1 cellular context compared by ENCODE assay signal in the genomic region with DNA sequence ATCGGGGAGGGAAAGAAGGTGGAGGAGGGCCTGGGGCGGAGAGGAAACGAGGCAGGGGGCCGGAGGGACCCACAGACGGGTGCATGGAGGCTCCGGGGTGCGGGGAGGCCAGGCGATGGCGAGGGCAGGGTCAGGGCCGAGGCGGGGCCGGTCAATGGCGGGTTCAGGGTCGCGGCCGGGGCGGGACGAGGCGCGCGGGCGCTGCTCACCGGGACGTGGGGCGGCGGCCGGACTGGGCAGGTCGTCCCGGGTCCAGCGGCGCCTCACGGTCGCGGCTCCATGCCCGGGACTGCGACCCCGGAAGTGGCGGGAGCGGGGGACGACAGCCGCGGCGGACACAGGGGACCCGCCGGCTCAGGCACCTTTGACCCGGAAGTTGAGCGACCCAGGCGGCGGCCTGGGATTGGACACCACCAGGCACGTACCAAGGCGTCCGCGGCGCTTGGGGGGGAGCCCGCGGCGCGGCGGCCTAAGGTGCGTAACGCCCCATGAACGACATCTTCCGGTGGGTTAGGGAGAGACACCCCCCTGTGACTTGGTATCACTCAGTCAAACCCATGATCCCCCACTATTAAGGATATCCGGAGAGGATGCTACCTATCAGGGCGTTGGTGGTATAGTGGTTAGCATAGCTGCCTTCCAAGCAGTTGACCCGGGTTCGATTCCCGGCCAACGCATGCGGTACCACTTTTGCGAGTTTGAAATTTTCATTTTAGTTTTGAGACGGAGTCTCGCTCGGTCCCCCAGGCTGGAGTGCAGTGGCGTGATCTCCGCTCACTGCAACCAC.
TF ChIP-seq lines count a peak whose summit lies in the region.

A gene (minus strand): TSS at position 378 of the 787 bp plus-strand sequence. CDS start 3,936 bp downstream, outside the sequence.

TF ChIP-seq in HepG2, 621 proteins besides CTCF, POLR2A, EP300 and RAD21 (continued from another document and continues in another):
- TF ChIP-seq, protein P1, sequence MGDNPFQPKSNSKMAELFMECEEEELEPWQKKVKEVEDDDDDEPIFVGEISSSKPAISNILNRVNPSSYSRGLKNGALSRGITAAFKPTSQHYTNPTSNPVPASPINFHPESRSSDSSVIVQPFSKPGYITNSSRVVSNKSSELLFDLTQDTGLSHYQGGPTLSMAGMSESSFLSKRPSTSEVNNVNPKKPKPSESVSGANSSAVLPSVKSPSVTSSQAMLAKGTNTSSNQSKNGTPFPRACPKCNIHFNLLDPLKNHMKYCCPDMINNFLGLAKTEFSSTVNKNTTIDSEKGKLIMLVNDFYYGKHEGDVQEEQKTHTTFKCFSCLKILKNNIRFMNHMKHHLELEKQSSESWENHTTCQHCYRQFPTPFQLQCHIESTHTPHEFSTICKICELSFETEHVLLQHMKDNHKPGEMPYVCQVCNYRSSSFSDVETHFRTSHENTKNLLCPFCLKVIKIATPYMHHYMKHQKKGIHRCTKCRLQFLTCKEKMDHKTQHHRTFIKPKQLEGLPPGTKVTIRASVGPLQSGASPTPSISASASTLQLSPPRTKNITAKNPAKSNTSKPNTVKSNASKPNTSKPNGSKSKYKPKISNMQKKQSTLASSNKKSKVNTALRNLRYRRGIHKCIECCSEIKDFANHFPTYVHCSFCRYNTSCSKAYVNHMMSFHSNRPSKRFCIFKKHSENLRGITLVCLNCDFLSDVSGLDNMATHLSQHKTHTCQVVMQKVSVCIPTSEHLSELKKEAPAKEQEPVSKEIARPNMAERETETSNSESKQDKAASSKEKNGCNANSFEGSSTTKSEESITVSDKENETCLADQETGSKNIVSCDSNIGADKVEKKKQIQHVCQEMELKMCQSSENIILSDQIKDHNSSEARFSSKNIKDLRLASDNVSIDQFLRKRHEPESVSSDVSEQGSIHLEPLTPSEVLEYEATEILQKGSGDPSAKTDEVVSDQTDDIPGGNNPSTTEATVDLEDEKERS (CRISPR knock-in tag; IDR thresholded peaks at IDR 0.05): peak; percentile 47; the same call in 1 of the 2 replicates
- TF ChIP-seq, protein P2, sequence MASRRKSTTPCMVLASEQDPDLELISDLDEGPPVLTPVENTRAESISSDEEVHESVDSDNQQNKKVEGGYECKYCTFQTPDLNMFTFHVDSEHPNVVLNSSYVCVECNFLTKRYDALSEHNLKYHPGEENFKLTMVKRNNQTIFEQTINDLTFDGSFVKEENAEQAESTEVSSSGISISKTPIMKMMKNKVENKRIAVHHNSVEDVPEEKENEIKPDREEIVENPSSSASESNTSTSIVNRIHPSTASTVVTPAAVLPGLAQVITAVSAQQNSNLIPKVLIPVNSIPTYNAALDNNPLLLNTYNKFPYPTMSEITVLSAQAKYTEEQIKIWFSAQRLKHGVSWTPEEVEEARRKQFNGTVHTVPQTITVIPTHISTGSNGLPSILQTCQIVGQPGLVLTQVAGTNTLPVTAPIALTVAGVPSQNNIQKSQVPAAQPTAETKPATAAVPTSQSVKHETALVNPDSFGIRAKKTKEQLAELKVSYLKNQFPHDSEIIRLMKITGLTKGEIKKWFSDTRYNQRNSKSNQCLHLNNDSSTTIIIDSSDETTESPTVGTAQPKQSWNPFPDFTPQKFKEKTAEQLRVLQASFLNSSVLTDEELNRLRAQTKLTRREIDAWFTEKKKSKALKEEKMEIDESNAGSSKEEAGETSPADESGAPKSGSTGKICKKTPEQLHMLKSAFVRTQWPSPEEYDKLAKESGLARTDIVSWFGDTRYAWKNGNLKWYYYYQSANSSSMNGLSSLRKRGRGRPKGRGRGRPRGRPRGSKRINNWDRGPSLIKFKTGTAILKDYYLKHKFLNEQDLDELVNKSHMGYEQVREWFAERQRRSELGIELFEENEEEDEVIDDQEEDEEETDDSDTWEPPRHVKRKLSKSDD (CRISPR knock-in tag; IDR thresholded peaks at IDR 0.05; ENCODE audit: low read depth): peak; percentile 82
- peak; percentile 67; the same call in 1 of the 2 replicates for TF ChIP-seq BCL6 (CRISPR knock-in tag; IDR thresholded peaks at IDR 0.05)
- TF ChIP-seq ATF7 (IDR thresholded peaks at IDR 0.05): peak; percentile 82
- peak; percentile 56; the same call in 1 of the 2 replicates for TF ChIP-seq ATF7 (CRISPR knock-in tag; IDR thresholded peaks at IDR 0.05)
- TF ChIP-seq, protein P3, sequence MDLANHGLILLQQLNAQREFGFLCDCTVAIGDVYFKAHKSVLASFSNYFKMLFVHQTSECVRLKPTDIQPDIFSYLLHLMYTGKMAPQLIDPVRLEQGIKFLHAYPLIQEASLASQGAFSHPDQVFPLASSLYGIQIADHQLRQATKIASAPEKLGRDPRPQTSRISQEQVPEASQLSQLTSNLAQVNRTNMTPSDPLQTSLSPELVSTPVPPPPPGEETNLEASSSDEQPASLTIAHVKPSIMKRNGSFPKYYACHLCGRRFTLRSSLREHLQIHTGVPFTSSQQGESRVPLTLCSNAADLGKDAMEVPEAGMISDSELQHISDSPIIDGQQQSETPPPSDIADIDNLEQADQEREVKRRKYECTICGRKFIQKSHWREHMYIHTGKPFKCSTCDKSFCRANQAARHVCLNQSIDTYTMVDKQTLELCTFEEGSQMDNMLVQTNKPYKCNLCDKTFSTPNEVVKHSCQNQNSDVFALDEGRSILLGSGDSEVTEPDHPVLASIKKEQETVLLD (CRISPR knock-in tag; IDR thresholded peaks at IDR 0.05; ENCODE audit: low read depth): peak; percentile 82; the same call in 1 of the 2 replicates
- no peak for TF ChIP-seq THYN1 (CRISPR knock-in tag; IDR thresholded peaks at IDR 0.05; ENCODE audit: borderline replicate concordance, low read depth)
- no peak for TF ChIP-seq ZNF841 (CRISPR knock-in tag; IDR thresholded peaks at IDR 0.05; ENCODE audit: borderline replicate concordance)
- TF ChIP-seq, protein P4, sequence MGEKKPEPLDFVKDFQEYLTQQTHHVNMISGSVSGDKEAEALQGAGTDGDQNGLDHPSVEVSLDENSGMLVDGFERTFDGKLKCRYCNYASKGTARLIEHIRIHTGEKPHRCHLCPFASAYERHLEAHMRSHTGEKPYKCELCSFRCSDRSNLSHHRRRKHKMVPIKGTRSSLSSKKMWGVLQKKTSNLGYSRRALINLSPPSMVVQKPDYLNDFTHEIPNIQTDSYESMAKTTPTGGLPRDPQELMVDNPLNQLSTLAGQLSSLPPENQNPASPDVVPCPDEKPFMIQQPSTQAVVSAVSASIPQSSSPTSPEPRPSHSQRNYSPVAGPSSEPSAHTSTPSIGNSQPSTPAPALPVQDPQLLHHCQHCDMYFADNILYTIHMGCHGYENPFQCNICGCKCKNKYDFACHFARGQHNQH (CRISPR knock-in tag; IDR thresholded peaks at IDR 0.05): peak; percentile 82
- TF ChIP-seq TBX2 (CRISPR knock-in tag; IDR thresholded peaks at IDR 0.05; ENCODE audit: borderline replicate concordance): peak; percentile 82
- no peak for TF ChIP-seq PAWR (CRISPR knock-in tag; IDR thresholded peaks at IDR 0.05; ENCODE audit: borderline replicate concordance)
- TF ChIP-seq NFRKB (IDR thresholded peaks at IDR 0.05): no peak
- TF ChIP-seq LCORL (IDR thresholded peaks at IDR 0.05): no peak
- TF ChIP-seq LCORL (CRISPR knock-in tag; IDR thresholded peaks at IDR 0.05): no peak
- TF ChIP-seq SMAD1 (CRISPR knock-in tag; IDR thresholded peaks at IDR 0.05; ENCODE audit: borderline replicate concordance, low read depth): peak; percentile 88; the same call in 1 of the 2 replicates
- no peak for TF ChIP-seq TAF15 (IDR thresholded peaks at IDR 0.05; ENCODE audit: low read depth, low read length, poor library complexity, severe bottlenecking)
- TF ChIP-seq BRD4 (CRISPR knock-in tag; IDR thresholded peaks at IDR 0.05): 0 out of 2 replicates have a peak, but pooled peaks have one; percentile 52
- TF ChIP-seq, protein P5, sequence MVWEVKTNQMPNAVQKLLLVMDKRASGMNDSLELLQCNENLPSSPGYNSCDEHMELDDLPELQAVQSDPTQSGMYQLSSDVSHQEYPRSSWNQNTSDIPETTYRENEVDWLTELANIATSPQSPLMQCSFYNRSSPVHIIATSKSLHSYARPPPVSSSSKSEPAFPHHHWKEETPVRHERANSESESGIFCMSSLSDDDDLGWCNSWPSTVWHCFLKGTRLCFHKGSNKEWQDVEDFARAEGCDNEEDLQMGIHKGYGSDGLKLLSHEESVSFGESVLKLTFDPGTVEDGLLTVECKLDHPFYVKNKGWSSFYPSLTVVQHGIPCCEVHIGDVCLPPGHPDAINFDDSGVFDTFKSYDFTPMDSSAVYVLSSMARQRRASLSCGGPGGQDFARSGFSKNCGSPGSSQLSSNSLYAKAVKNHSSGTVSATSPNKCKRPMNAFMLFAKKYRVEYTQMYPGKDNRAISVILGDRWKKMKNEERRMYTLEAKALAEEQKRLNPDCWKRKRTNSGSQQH (CRISPR knock-in tag; IDR thresholded peaks at IDR 0.05; ENCODE audit: low read depth): peak; percentile 30
- TF ChIP-seq NR2F1 (CRISPR knock-in tag; IDR thresholded peaks at IDR 0.05): peak in 1 of 2 experiments; percentile 80; a peak in 2 of 4 replicates
- TF ChIP-seq TOE1 (CRISPR knock-in tag; IDR thresholded peaks at IDR 0.05): peak; percentile 86; the same call in 1 of the 2 replicates
- TF ChIP-seq, protein P6, sequence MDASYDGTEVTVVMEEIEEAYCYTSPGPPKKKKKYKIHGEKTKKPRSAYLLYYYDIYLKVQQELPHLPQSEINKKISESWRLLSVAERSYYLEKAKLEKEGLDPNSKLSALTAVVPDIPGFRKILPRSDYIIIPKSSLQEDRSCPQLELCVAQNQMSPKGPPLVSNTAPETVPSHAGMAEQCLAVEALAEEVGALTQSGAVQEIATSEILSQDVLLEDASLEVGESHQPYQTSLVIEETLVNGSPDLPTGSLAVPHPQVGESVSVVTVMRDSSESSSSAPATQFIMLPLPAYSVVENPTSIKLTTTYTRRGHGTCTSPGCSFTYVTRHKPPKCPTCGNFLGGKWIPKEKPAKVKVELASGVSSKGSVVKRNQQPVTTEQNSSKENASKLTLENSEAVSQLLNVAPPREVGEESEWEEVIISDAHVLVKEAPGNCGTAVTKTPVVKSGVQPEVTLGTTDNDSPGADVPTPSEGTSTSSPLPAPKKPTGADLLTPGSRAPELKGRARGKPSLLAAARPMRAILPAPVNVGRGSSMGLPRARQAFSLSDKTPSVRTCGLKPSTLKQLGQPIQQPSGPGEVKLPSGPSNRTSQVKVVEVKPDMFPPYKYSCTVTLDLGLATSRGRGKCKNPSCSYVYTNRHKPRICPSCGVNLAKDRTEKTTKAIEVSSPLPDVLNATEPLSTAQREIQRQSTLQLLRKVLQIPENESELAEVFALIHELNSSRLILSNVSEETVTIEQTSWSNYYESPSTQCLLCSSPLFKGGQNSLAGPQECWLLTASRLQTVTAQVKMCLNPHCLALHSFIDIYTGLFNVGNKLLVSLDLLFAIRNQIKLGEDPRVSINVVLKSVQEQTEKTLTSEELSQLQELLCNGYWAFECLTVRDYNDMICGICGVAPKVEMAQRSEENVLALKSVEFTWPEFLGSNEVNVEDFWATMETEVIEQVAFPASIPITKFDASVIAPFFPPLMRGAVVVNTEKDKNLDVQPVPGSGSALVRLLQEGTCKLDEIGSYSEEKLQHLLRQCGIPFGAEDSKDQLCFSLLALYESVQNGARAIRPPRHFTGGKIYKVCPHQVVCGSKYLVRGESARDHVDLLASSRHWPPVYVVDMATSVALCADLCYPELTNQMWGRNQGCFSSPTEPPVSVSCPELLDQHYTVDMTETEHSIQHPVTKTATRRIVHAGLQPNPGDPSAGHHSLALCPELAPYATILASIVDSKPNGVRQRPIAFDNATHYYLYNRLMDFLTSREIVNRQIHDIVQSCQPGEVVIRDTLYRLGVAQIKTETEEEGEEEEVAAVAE (CRISPR knock-in tag; IDR thresholded peaks at IDR 0.05; ENCODE audit: borderline replicate concordance): peak; percentile 80; the same call in 1 of the 2 replicates
- no peak for TF ChIP-seq CENPX (CRISPR knock-in tag; IDR thresholded peaks at IDR 0.05)
- TF ChIP-seq ZNF589 (CRISPR knock-in tag; conservative IDR thresholded peaks at IDR 0.05): no peak
- TF ChIP-seq ZNF354B (CRISPR knock-in tag; IDR thresholded peaks at IDR 0.05): no peak
- TF ChIP-seq, protein P7, sequence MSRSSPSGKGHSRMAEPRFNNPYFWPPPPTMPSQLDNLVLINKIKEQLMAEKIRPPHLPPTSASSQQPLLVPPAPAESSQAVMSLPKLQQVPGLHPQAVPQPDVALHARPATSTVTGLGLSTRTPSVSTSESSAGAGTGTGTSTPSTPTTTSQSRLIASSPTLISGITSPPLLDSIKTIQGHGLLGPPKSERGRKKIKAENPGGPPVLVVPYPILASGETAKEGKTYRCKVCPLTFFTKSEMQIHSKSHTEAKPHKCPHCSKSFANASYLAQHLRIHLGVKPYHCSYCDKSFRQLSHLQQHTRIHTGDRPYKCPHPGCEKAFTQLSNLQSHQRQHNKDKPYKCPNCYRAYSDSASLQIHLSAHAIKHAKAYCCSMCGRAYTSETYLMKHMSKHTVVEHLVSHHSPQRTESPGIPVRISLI (CRISPR knock-in tag; IDR thresholded peaks at IDR 0.05; ENCODE audit: borderline replicate concordance): no peak; the same call in 1 of the 2 replicates
- TF ChIP-seq MEF2D (CRISPR knock-in tag; IDR thresholded peaks at IDR 0.05): peak; percentile 69; the same call in 1 of the 2 replicates
- peak; percentile 84 for TF ChIP-seq NFYC (CRISPR knock-in tag; IDR thresholded peaks at IDR 0.05)
- no peak for TF ChIP-seq NFIB (CRISPR knock-in tag; IDR thresholded peaks at IDR 0.05; ENCODE audit: borderline replicate concordance)
- TF ChIP-seq ZNF124 (CRISPR knock-in tag; IDR thresholded peaks at IDR 0.05): peak; percentile 92; the same call in 1 of the 2 replicates
- peak; percentile 70; the same call in 1 of the 2 replicates for TF ChIP-seq EED (CRISPR knock-in tag; IDR thresholded peaks at IDR 0.05)
- no peak for TF ChIP-seq ZNF496 (CRISPR knock-in tag; IDR thresholded peaks at IDR 0.05; ENCODE audit: insufficient replicate concordance)
- no peak for TF ChIP-seq KLF12 (CRISPR knock-in tag; IDR thresholded peaks at IDR 0.05; ENCODE audit: borderline replicate concordance)
- peak; percentile 65; the same call in 1 of the 2 replicates for TF ChIP-seq ZNF143 (CRISPR knock-in tag; IDR thresholded peaks at IDR 0.05)
- peak; percentile 60; the same call in 1 of the 2 replicates for TF ChIP-seq ZNF629 (CRISPR knock-in tag; conservative IDR thresholded peaks at IDR 0.05)
